Comparison of ENCODE assay signal across 40 cellular contexts in genomic region chr13:100715604-100716003, GRCh38.
"Had no signal": no experiment of that assay in that cellular context is flagged by ENCODE, and none has a peak within 500 bp of the region (broad histone marks: within the 10 kb centered on the region; RNA-seq: fewer than 3 reads in every experiment).

No MANE protein-coding gene starts in this region.

- DNase-seq: activated effector memory CD4-positive, alpha-beta T cell treated with anti-CD3 and anti-CD28 coated beads, Interleukin-2, amount 50 U/mL, for 16 hours; activated effector memory CD4-positive, alpha-beta T cell treated with Interleukin-2 at 50 U/mL for 16 hours; activated gamma-delta T cell; activated gamma-delta T cell treated with Interleukin-2 at 50 U/mL for 16 hours; activated naive CD4-positive, alpha-beta T cell; activated naive CD4-positive, alpha-beta T cell treated with anti-CD3 and anti-CD28 coated beads for 36 hours; activated naive CD4-positive, alpha-beta T cell treated with anti-CD3 and anti-CD28 coated beads, Interleukin-2, amount 10 ng/mL, durations not matched to agents 7 days and 5 days; activated naive CD4-positive, alpha-beta T cell treated with anti-CD3 and anti-CD28 coated beads, Interleukin-2, amount 50 U/mL, for 16 hours; activated naive CD4-positive, alpha-beta T cell treated with Interleukin-2 at 50 U/mL for 16 hours; activated naive CD8-positive, alpha-beta T cell treated with anti-CD3 and anti-CD28 coated beads for 36 hours; activated naive CD8-positive, alpha-beta T cell treated with anti-CD3 and anti-CD28 coated beads, Interleukin-2, amount 10 ng/mL, durations not matched to agents 7 days and 5 days; activated naive CD8-positive, alpha-beta T cell treated with anti-CD3 and anti-CD28 coated beads, Interleukin-2, amount 50 U/mL, for 24 hours; activated T-cell treated with anti-CD3 and anti-CD28 coated beads for 4 hours; activated T-cell treated with anti-CD3 and anti-CD28 coated beads, Interleukin-2, amount 50 U/mL, for 1 hour; activated T-cell treated with anti-CD3 and anti-CD28 coated beads, Interleukin-2, amount 50 U/mL, for 24 hours; activated T-cell treated with anti-CD3 and anti-CD28 coated beads, Interleukin-2, amount 50 U/mL, for 4 hours; activated T-cell treated with anti-CD3 and anti-CD28 coated beads, Interleukin-2, amount 50 U/mL, for 48 hours; activated T-cell treated with anti-CD3 and anti-CD28 coated beads, Interleukin-2, amount 50 U/mL, for 72 hours; adrenal gland; amniotic stem cell; amygdala; anterior cingulate cortex; aorta; body of pancreas; brain microvascular endothelial cell; central memory CD4-positive, alpha-beta T cell; cerebellar nuclear complex had no signal

- H3K4me3 Mint-ChIP-seq: activated naive CD4-positive, alpha-beta T cell treated with anti-CD3 and anti-CD28 coated beads for 36 hours; activated naive CD4-positive, alpha-beta T cell treated with anti-CD3 and anti-CD28 coated beads, Interleukin-2, amount 10 ng/mL, durations not matched to agents 7 days and 5 days; activated naive CD4-positive, alpha-beta T cell treated with anti-CD3 and anti-CD28 coated beads, Interleukin-2, amount 50 U/mL, for 24 hours; activated naive CD8-positive, alpha-beta T cell; activated naive CD8-positive, alpha-beta T cell treated with anti-CD3 and anti-CD28 coated beads for 36 hours; activated naive CD8-positive, alpha-beta T cell treated with anti-CD3 and anti-CD28 coated beads, Interleukin-2, amount 10 ng/mL, durations not matched to agents 7 days and 5 days; activated naive CD8-positive, alpha-beta T cell treated with anti-CD3 and anti-CD28 coated beads, Interleukin-2, amount 50 U/mL, for 24 hours; activated T-cell treated with anti-CD3 and anti-CD28 coated beads, Interleukin-2, amount 50 U/mL, for 24 hours; activated T-cell treated with anti-CD3 and anti-CD28 coated beads, Interleukin-2, amount 50 U/mL, for 4 hours; activated T-cell treated with anti-CD3 and anti-CD28 coated beads, Interleukin-2, amount 50 U/mL, for 72 hours; activated T-helper 1 cell treated with anti-CD3 and anti-CD28 coated beads, Interleukin-12 subunit alpha, Interleukin-12 subunit beta, Interleukin-2, Interleukin-4 antibody, amounts not matched to agents 30 ng/mL and 10 ng/mL and 1 ng/mL, durations not matched to agents 14 hours and 24 hours and 36 hours; activated T-helper 17 cell treated with anti-CD3 and anti-CD28 coated beads, Interleukin-2, amount 50 U/mL, for 72 hours; brain; central memory CD8-positive, alpha-beta T cell had no signal

- H3K27ac ChIP-seq: adrenal gland, ascending aorta, body of pancreas, brain microvascular endothelial cell, breast epithelium, cardiac muscle cell had no signal

- ATAC-seq: activated naive CD4-positive, alpha-beta T cell treated with anti-CD3 and anti-CD28 coated beads, Interleukin-2, amount 50 U/mL, for 72 hours; activated naive CD8-positive, alpha-beta T cell treated with anti-CD3 and anti-CD28 coated beads, Interleukin-2, amount 50 U/mL, for 24 hours; activated T-cell treated with anti-CD3 and anti-CD28 coated beads, Interleukin-2, amount 50 U/mL, for 4 hours; activated T-cell treated with anti-CD3 and anti-CD28 coated beads, Interleukin-2, amount 50 U/mL, for 72 hours; activated T-helper 17 cell treated with anti-CD3 and anti-CD28 coated beads, Interleukin-2, amount 50 U/mL, for 72 hours; body of pancreas had no signal

- H3K9me3 Mint-ChIP-seq: activated naive CD4-positive, alpha-beta T cell treated with anti-CD3 and anti-CD28 coated beads, Interleukin-2, amount 50 U/mL, for 24 hours; activated naive CD8-positive, alpha-beta T cell treated with anti-CD3 and anti-CD28 coated beads, Interleukin-2, amount 50 U/mL, for 24 hours; activated T-helper 2 cell treated with anti-CD3 and anti-CD28 coated beads, Interferon-gamma antibody, Interleukin-2, Interleukin-4, amounts not matched to agents 10 μg/mL and 5 μg/mL and 100 μg/mL, durations not matched to agents 14 hours and 24 hours and 36 hours had no signal

- H3K36me3 ChIP-seq: adrenal gland, ascending aorta, brain microvascular endothelial cell, breast epithelium, cardiac muscle cell had no signal

- H3K27me3 ChIP-seq: adrenal gland, ascending aorta, body of pancreas, brain microvascular endothelial cell, breast epithelium, cardiac muscle cell had no signal

- H3K4me1 Mint-ChIP-seq: activated naive CD4-positive, alpha-beta T cell treated with anti-CD3 and anti-CD28 coated beads, Interleukin-2, amount 10 ng/mL, durations not matched to agents 7 days and 5 days; activated naive CD4-positive, alpha-beta T cell treated with anti-CD3 and anti-CD28 coated beads, Interleukin-2, amount 50 U/mL, for 24 hours; activated naive CD8-positive, alpha-beta T cell treated with anti-CD3 and anti-CD28 coated beads for 36 hours; activated naive CD8-positive, alpha-beta T cell treated with anti-CD3 and anti-CD28 coated beads, Interleukin-2, amount 10 ng/mL, durations not matched to agents 7 days and 5 days; activated naive CD8-positive, alpha-beta T cell treated with anti-CD3 and anti-CD28 coated beads, Interleukin-2, amount 50 U/mL, for 24 hours; activated T-helper 17 cell treated with anti-CD3 and anti-CD28 coated beads, Interleukin-2, amount 50 U/mL, for 72 hours; brain; central memory CD8-positive, alpha-beta T cell had no signal

- H3K4me1 ChIP-seq: adrenal gland, ascending aorta, body of pancreas, breast epithelium had no signal

- H3K27ac Mint-ChIP-seq: activated naive CD4-positive, alpha-beta T cell treated with anti-CD3 and anti-CD28 coated beads for 36 hours; activated naive CD4-positive, alpha-beta T cell treated with anti-CD3 and anti-CD28 coated beads, Interleukin-2, amount 10 ng/mL, durations not matched to agents 7 days and 5 days; activated naive CD4-positive, alpha-beta T cell treated with anti-CD3 and anti-CD28 coated beads, Interleukin-2, amount 50 U/mL, for 24 hours; activated naive CD4-positive, alpha-beta T cell treated with anti-CD3 and anti-CD28 coated beads, Interleukin-2, amount 50 U/mL, for 72 hours; activated naive CD8-positive, alpha-beta T cell; activated naive CD8-positive, alpha-beta T cell treated with anti-CD3 and anti-CD28 coated beads for 36 hours; activated naive CD8-positive, alpha-beta T cell treated with anti-CD3 and anti-CD28 coated beads, Interleukin-2, amount 10 ng/mL, durations not matched to agents 7 days and 5 days; activated naive CD8-positive, alpha-beta T cell treated with anti-CD3 and anti-CD28 coated beads, Interleukin-2, amount 50 U/mL, for 24 hours; activated T-cell treated with anti-CD3 and anti-CD28 coated beads, Interleukin-2, amount 50 U/mL, for 24 hours; activated T-cell treated with anti-CD3 and anti-CD28 coated beads, Interleukin-2, amount 50 U/mL, for 72 hours; activated T-helper 1 cell treated with anti-CD3 and anti-CD28 coated beads, Interleukin-12 subunit alpha, Interleukin-12 subunit beta, Interleukin-2, Interleukin-4 antibody, amounts not matched to agents 30 ng/mL and 10 ng/mL and 1 ng/mL, durations not matched to agents 14 hours and 24 hours and 36 hours; activated T-helper 17 cell treated with anti-CD3 and anti-CD28 coated beads, Interleukin-2, amount 50 U/mL, for 72 hours; activated T-helper 2 cell treated with anti-CD3 and anti-CD28 coated beads, Interferon-gamma antibody, Interleukin-2, Interleukin-4, amounts not matched to agents 10 μg/mL and 5 μg/mL and 100 μg/mL, durations not matched to agents 14 hours and 24 hours and 36 hours had no signal

- H3K9me3 ChIP-seq: adrenal gland, ascending aorta, body of pancreas, breast epithelium had no signal

- H3K4me3 ChIP-seq: adrenal gland, ascending aorta, body of pancreas, breast epithelium, cardiac muscle cell had no signal

- FAIRE-seq: astrocyte, bronchial epithelial cell had no signal

- H3K27me3 Mint-ChIP-seq: activated naive CD4-positive, alpha-beta T cell treated with anti-CD3 and anti-CD28 coated beads, Interleukin-2, amount 50 U/mL, for 24 hours had no signal
